20 cellular contexts compared by ENCODE assay signal in genomic region chr14:48568252-48568651, GRCh38.
"Had no signal": no experiment of that assay in that cellular context is flagged by ENCODE, and none has a peak within 500 bp of the region (broad histone marks: within the 10 kb centered on the region; RNA-seq: fewer than 3 reads in every experiment).

No MANE protein-coding gene starts in this region.

- ATAC-seq: esophagus mucosa, gastrocnemius medialis, heart right ventricle, left cardiac atrium, left lung, left ventricle myocardium superior, lower lobe of right lung had no signal

- H3K27ac ChIP-seq: coronary artery, dorsolateral prefrontal cortex, esophagus squamous epithelium, gastrocnemius medialis, heart right ventricle, left lung, lower lobe of right lung had no signal

- H3K4me3 ChIP-seq: coronary artery, dorsolateral prefrontal cortex, esophagus squamous epithelium, gastrocnemius medialis, heart right ventricle, left lung, lower lobe of right lung had no signal

- H3K4me1 ChIP-seq: esophagus squamous epithelium, gastrocnemius medialis, heart right ventricle, left lung, lower lobe of right lung had no signal

- H3K9me3 ChIP-seq: lower lobe of right lung had no signal

- H3K27me3 ChIP-seq: dorsolateral prefrontal cortex, esophagus squamous epithelium, gastrocnemius medialis, heart right ventricle, left lung had no signal

- DNase-seq: dermis blood vessel endothelial cell; dorsolateral prefrontal cortex; effector CD4-positive, alpha-beta T cell; effector memory CD4-positive, alpha-beta T cell; erythroblast; esophagus squamous epithelium; foreskin fibroblast; foreskin melanocyte; gastrocnemius medialis; glutamatergic neuron; head of caudate nucleus; heart right ventricle; hippocampal formation; left cardiac atrium; left lung; left ventricle myocardium superior; lower lobe of right lung; midbrain had no signal

- H3K36me3 ChIP-seq: esophagus squamous epithelium, gastrocnemius medialis, heart right ventricle, left lung, lower lobe of right lung had no signal
